ENCODE assay signal across 1 cellular context in genomic region chr12:96489392-96490056, GRCh38.
TF ChIP-seq lines count a peak whose summit lies in the region.

CFAP54 (plus strand) TSS chr12:96489577; CDS start chr12:96489610, 33 bp downstream.

TF ChIP-seq in K562, 482 proteins besides CTCF, POLR2A, EP300 and RAD21 (continued from another document and continues in another):
- TF ChIP-seq ZBTB2 (IDR thresholded peaks at IDR 0.05): no peak
- TF ChIP-seq ZBTB7A (IDR thresholded peaks at IDR 0.05; ENCODE audit: borderline replicate concordance, control insufficient read depth, low read depth, low read length): peak; percentile 35; the same call in 1 of the 2 replicates
- no peak for TF ChIP-seq ZNF551 (CRISPR knock-in tag; IDR thresholded peaks at IDR 0.05)
- TF ChIP-seq HDAC1 (IDR thresholded peaks at IDR 0.05): peak in 1 of 2 experiments; percentile 86; a peak in 2 of 4 replicates
- no peak for TF ChIP-seq KLF13 (tag; IDR thresholded peaks at IDR 0.05; ENCODE audit: borderline replicate concordance, low read depth)
- TF ChIP-seq DNMT1 (IDR thresholded peaks at IDR 0.05): no peak
- TF ChIP-seq TEAD2 (tag; IDR thresholded peaks at IDR 0.05): peak; percentile 94
- no peak for TF ChIP-seq HDAC8 (tag; IDR thresholded peaks at IDR 0.05)
- TF ChIP-seq ZNF57 (CRISPR knock-in tag; IDR thresholded peaks at IDR 0.05): no peak
- no peak for TF ChIP-seq TRIM28 (IDR thresholded peaks at IDR 0.05)
- no peak for TF ChIP-seq ARID4B (CRISPR knock-in tag; IDR thresholded peaks at IDR 0.05)
- TF ChIP-seq CC2D1A (IDR thresholded peaks at IDR 0.05): no peak
- TF ChIP-seq SMC3 (conservative IDR thresholded peaks at IDR 0.05; ENCODE audit: insufficient read depth, low read depth, low read length): peak; percentile 47; the same call in 1 of the 2 replicates
- no peak for TF ChIP-seq ZNF347 (CRISPR knock-in tag; IDR thresholded peaks at IDR 0.05; ENCODE audit: low read depth)
- TF ChIP-seq SMAD4 (CRISPR knock-in tag; conservative IDR thresholded peaks at IDR 0.05): no peak
- no peak for TF ChIP-seq ZNF445 (CRISPR knock-in tag; IDR thresholded peaks at IDR 0.05; ENCODE audit: low read depth)
- TF ChIP-seq SNIP1 (IDR thresholded peaks at IDR 0.05; ENCODE audit: low read depth): no peak
- no peak for TF ChIP-seq BCLAF1 (IDR thresholded peaks at IDR 0.05; ENCODE audit: borderline replicate concordance in 1 of 2, control insufficient read depth in 1 of 2, low read depth in 2 of 2, low read length in 1 of 2)
- TF ChIP-seq E2F3 (CRISPR knock-in tag; IDR thresholded peaks at IDR 0.05): peak; percentile 42; the same call in 1 of the 2 replicates
- TF ChIP-seq SMAD1 (IDR thresholded peaks at IDR 0.05; ENCODE audit: low read depth, low read length, partially characterized antibody): no peak
- no peak for TF ChIP-seq ARID1B (IDR thresholded peaks at IDR 0.05)
- TF ChIP-seq HOMEZ (CRISPR knock-in tag; IDR thresholded peaks at IDR 0.05): no peak
- TF ChIP-seq CBX3 (IDR thresholded peaks at IDR 0.05; ENCODE audit: borderline replicate concordance in 1 of 2, low read length in 2 of 2): no peak
- TF ChIP-seq ZFP36 (IDR thresholded peaks at IDR 0.05; ENCODE audit: low read depth, low read length, partially characterized antibody): no peak
- peak; percentile 24; the same call in 1 of the 2 replicates for TF ChIP-seq PHF8 (IDR thresholded peaks at IDR 0.05; ENCODE audit: borderline replicate concordance, low read length)
- TF ChIP-seq MEIS2 (IDR thresholded peaks at IDR 0.05; ENCODE audit: partially characterized antibody): no peak
- no peak for TF ChIP-seq ZSCAN32 (CRISPR knock-in tag; IDR thresholded peaks at IDR 0.05)
- TF ChIP-seq SOX6 (IDR thresholded peaks at IDR 0.05): no peak; the same call in 1 of the 2 replicates
- TF ChIP-seq ARHGAP35 (IDR thresholded peaks at IDR 0.05; ENCODE audit: partially characterized antibody): no peak
- TF ChIP-seq PHB (CRISPR knock-in tag; IDR thresholded peaks at IDR 0.05): no peak
- no peak for TF ChIP-seq CBX2 (IDR thresholded peaks at IDR 0.05; ENCODE audit: insufficient read depth, low read length, poor library complexity, severe bottlenecking)
- 0 out of 2 replicates have a peak, but pooled peaks have one; percentile 39 for TF ChIP-seq STAT5A (IDR thresholded peaks at IDR 0.05; ENCODE audit: borderline replicate concordance, low read length)
- TF ChIP-seq MNT (conservative IDR thresholded peaks at IDR 0.05): peak; percentile 32 to 66; a peak in 3 of 4 replicates
- TF ChIP-seq EZH2 (IDR thresholded peaks at IDR 0.05; ENCODE audit: borderline replicate concordance, low read depth, low read length): no peak
- TF ChIP-seq CBX8 (IDR thresholded peaks at IDR 0.05; ENCODE audit: borderline replicate concordance, extremely low read depth, low read depth, low read length, poor library complexity, severe bottlenecking): no peak
- no peak for TF ChIP-seq ZC3H11A (IDR thresholded peaks at IDR 0.05; ENCODE audit: low read depth, low read length)
- no peak for TF ChIP-seq ZNF280B (CRISPR knock-in tag; IDR thresholded peaks at IDR 0.05)
- no peak for TF ChIP-seq ZNF165 (CRISPR knock-in tag; IDR thresholded peaks at IDR 0.05; ENCODE audit: borderline replicate concordance)
- peak; percentile 88 for TF ChIP-seq TEAD4 (IDR thresholded peaks at IDR 0.05; ENCODE audit: low read length)
- peak; percentile 92 for TF ChIP-seq TEAD4 (CRISPR knock-in tag; IDR thresholded peaks at IDR 0.05; ENCODE audit: borderline replicate concordance)
- TF ChIP-seq SAFB (IDR thresholded peaks at IDR 0.05; ENCODE audit: borderline replicate concordance, low read depth, low read length): no peak
- no peak for TF ChIP-seq BRF2 (IDR thresholded peaks at IDR 0.05; ENCODE audit: borderline replicate concordance, insufficient read depth, insufficient read length)
- no peak for TF ChIP-seq CHD2 (IDR thresholded peaks at IDR 0.05; ENCODE audit: low read depth, low read length)
- TF ChIP-seq BCL6 (CRISPR knock-in tag; IDR thresholded peaks at IDR 0.05): no peak
